22 cellular contexts compared by ENCODE assay signal in the genomic region with DNA sequence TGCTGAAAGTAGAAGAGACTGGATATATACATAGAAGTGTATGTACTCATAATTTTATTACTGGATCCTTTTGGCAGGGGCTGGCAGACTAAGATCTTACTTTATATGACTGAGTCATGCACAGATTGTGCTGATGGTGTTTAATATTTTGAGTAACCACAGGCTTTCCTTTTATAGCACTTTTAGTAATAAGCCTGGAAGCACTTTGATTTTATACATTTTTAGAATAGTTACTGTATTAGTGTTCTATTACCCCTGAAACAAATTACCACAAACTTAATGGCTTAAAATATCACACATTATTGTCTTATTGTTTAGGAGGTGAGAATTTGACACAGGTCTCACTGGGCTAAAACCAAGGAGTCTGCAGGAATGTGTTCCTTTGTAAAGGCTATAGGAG.
A peak's percentile ranks its signal among the peaks of the same experiment; 100 is the strongest.
DNase-seq lines count a peak whose midpoint lies in the region; ATAC-seq, FAIRE-seq and TF ChIP-seq lines count a peak whose summit lies in the region.
"Had no signal": no experiment of that assay in that cellular context is flagged by ENCODE, and none has a peak within 500 bp of the region (broad histone marks: within the 10 kb centered on the region; RNA-seq: fewer than 3 reads in every experiment).

No MANE protein-coding gene starts in this region.

- H3K9me3 Mint-ChIP-seq in astrocyte (ENCODE audit: unreplicated experiment) = no peaks in the 10 kb centered on the region

- no peak for FAIRE-seq in astrocyte (lab: Jason Lieb, UNC)

- no peaks in the 10 kb centered on the region for H4K20me1 ChIP-seq in astrocyte (ENCODE audit: insufficient read depth, low read length)

- no peak overlapping the region for H3K27ac ChIP-seq in astrocyte (ENCODE audit: low read depth, low read length)
- H3K27ac ChIP-seq in foreskin keratinocyte = no peak overlapping the region
- H3K27ac ChIP-seq: SJCRH30 had no signal

- H3K27me3 Mint-ChIP-seq in astrocyte (ENCODE audit: low read depth, unreplicated experiment) = no peaks in the 10 kb centered on the region
- H3K27me3 Mint-ChIP-seq: IgD-negative memory B cell had no signal

- no peaks in the 10 kb centered on the region for H3K79me2 ChIP-seq in astrocyte (ENCODE audit: insufficient read depth, low read length)

- no peak overlapping the region for H3K27ac Mint-ChIP-seq in astrocyte (ENCODE audit: unreplicated experiment)
- H3K27ac Mint-ChIP-seq: CD14-positive monocyte, IgD-negative memory B cell had no signal

- ATAC-seq in foreskin keratinocyte (no peak), HG03025 (IDR thresholded peaks at IDR 0.05; ENCODE audit: low FRiP score, unreplicated experiment) (no peak), GM19324 (IDR thresholded peaks at IDR 0.05; ENCODE audit: low FRiP score, unreplicated experiment) (no peak)
- ATAC-seq: Panc1 had no signal

- TF ChIP-seq CTCF in astrocyte (IDR thresholded peaks at IDR 0.05; ENCODE audit: insufficient read depth, low read depth, low read length) = no peak
- no peak for TF ChIP-seq CTCF in foreskin keratinocyte (conservative IDR thresholded peaks at IDR 0.05)
- TF ChIP-seq CTCF in retinal pigment epithelial cell (conservative IDR thresholded peaks at IDR 0.05; ENCODE audit: low read depth, low read length) = no peak

- H3K4me2 ChIP-seq in astrocyte (ENCODE audit: low read length) = no peak overlapping the region

- no peak overlapping the region for H3K9ac ChIP-seq in astrocyte (ENCODE audit: low read length)

- DNase-seq in HS-5 (ENCODE audit: low read depth) (peak; percentile 38), astrocyte (ENCODE audit: low read depth) (peak; percentile 66), foreskin keratinocyte (peak; percentile 20 to 43), retinal pigment epithelial cell (ENCODE audit: low read depth) (peak; percentile 88), cerebellum (ENCODE audit: low spot score) (no peak), NCI-H2081 (lab: John Stamatoyannopoulos, UW) (no peak)
- DNase-seq: ACHN; DMS53; GDM1; NCI-H1048; NCI-H1436; NCI-H187 treated with DMSO at 0.1 percent for 48 hours; NCI-H2227 treated with DMSO at 0.1 percent for 48 hours; NCI-H510A; NCI-H774; NK-92 treated with Interleukin-12 subunit alpha and Interleukin-12 subunit beta, amount 100 ng/mL, for 24 hours; SJCRH30 had no signal

- H3K4me1 ChIP-seq in astrocyte (ENCODE audit: insufficient read depth, low read length) (no peaks in the 10 kb centered on the region), foreskin keratinocyte (no peaks in the 10 kb centered on the region)
- H3K4me1 ChIP-seq: SJCRH30 had no signal

- H3K27me3 ChIP-seq in astrocyte (ENCODE audit: insufficient read depth, low read length) = no peaks in the 10 kb centered on the region
- no peaks in the 10 kb centered on the region for H3K27me3 ChIP-seq in foreskin keratinocyte
- H3K27me3 ChIP-seq: SJCRH30 had no signal

- no peaks in the 10 kb centered on the region for H3K36me3 Mint-ChIP-seq in astrocyte (ENCODE audit: low read depth, unreplicated experiment)
- H3K36me3 Mint-ChIP-seq: CD14-positive monocyte, IgD-negative memory B cell had no signal

- no peak overlapping the region for H2AFZ ChIP-seq in astrocyte (ENCODE audit: low read depth, low read length)

- H3K9me3 ChIP-seq in astrocyte (ENCODE audit: insufficient read depth, low read depth, low read length) = no peaks in the 10 kb centered on the region
- H3K9me3 ChIP-seq: SJCRH30 had no signal

- peaks cover 4% of the 10 kb centered on the region for H3K4me1 Mint-ChIP-seq in astrocyte (ENCODE audit: low read depth, unreplicated experiment)
- H3K4me1 Mint-ChIP-seq: CD14-positive monocyte, IgD-negative memory B cell had no signal

- no peak overlapping the region for H3K4me3 Mint-ChIP-seq in astrocyte (ENCODE audit: unreplicated experiment)
- H3K4me3 Mint-ChIP-seq: CD14-positive monocyte, IgD-negative memory B cell had no signal

- H3K36me3 ChIP-seq in astrocyte (ENCODE audit: insufficient read depth, low read length) = no peaks in the 10 kb centered on the region
- H3K36me3 ChIP-seq: SJCRH30 had no signal

- H3K4me3 ChIP-seq in astrocyte (ENCODE audit: insufficient read depth, low read depth, low read length) (no peak overlapping the region), retinal pigment epithelial cell (ENCODE audit: low read length) (no peak overlapping the region)
- H3K4me3 ChIP-seq: SJCRH30 had no signal

Comparison
In these comparisons a context has a peak if more than half of its experiments do, and no peak if none do; other contexts are left out.
1. DNase-seq: peak in HS-5 (single experiment), astrocyte (single experiment), foreskin keratinocyte (2 of 2) and retinal pigment epithelial cell (single experiment); none in cerebellum (single experiment) and NCI-H2081 (0 of 2).